Comparison of ENCODE assay signal across 3 cellular contexts in genomic region chr15:89372069-89373033, GRCh38.
TF ChIP-seq lines count a peak whose summit lies in the region.

No MANE protein-coding gene starts in this region.

TF ChIP-seq in A549, 52 proteins besides CTCF, POLR2A, EP300 and RAD21:
- TF ChIP-seq RCOR1 (IDR thresholded peaks at IDR 0.05; ENCODE audit: low read depth, low read length) (no peak), JUNB (IDR thresholded peaks at IDR 0.05) (no peak), TP53 (CRISPR knock-in tag; IDR thresholded peaks at IDR 0.05) (no peak), EHF (CRISPR knock-in tag; IDR thresholded peaks at IDR 0.05) (no peak), ZSCAN20 (CRISPR knock-in tag; IDR thresholded peaks at IDR 0.05) (no peak), REST (IDR thresholded peaks at IDR 0.05) (no peak)
- TF ChIP-seq, protein P1, sequence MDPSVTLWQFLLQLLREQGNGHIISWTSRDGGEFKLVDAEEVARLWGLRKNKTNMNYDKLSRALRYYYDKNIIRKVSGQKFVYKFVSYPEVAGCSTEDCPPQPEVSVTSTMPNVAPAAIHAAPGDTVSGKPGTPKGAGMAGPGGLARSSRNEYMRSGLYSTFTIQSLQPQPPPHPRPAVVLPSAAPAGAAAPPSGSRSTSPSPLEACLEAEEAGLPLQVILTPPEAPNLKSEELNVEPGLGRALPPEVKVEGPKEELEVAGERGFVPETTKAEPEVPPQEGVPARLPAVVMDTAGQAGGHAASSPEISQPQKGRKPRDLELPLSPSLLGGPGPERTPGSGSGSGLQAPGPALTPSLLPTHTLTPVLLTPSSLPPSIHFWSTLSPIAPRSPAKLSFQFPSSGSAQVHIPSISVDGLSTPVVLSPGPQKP (IDR thresholded peaks at IDR 0.05; ENCODE audit: low read depth, low read length): no peak

TF ChIP-seq in HEK293, 187 proteins besides CTCF, POLR2A, EP300 and RAD21:
- no peak for TF ChIP-seq ZNF843 (tag by site-specific recombination; IDR thresholded peaks at IDR 0.05)
- TF ChIP-seq ZNF341 (tag by site-specific recombination; IDR thresholded peaks at IDR 0.05; ENCODE audit: low read depth): peak; percentile 71

TF ChIP-seq in H1, 55 proteins besides CTCF, POLR2A, EP300 and RAD21:
- TF ChIP-seq SIN3A (conservative IDR thresholded peaks at IDR 0.05 in 1 of 2, IDR thresholded peaks at IDR 0.05 in 1 of 2; ENCODE audit: low read depth in 1 of 2, low read length in 2 of 2) (no peak), BACH1 (IDR thresholded peaks at IDR 0.05; ENCODE audit: low read length) (no peak), KDM4A (IDR thresholded peaks at IDR 0.05; ENCODE audit: low read depth, low read length, severe bottlenecking) (no peak), SUZ12 (IDR thresholded peaks at IDR 0.05; ENCODE audit: low read length) (peak; percentile 3), POU5F1 (IDR thresholded peaks at IDR 0.05; ENCODE audit: low read depth, low read length) (no peak), GABPA (IDR thresholded peaks at IDR 0.05; ENCODE audit: borderline replicate concordance, insufficient read depth, low read length) (no peak), CBX8 (IDR thresholded peaks at IDR 0.05; ENCODE audit: borderline replicate concordance, low read depth, low read length) (no peak), RNF2 (IDR thresholded peaks at IDR 0.05; ENCODE audit: borderline replicate concordance, low read depth, low read length, missing control alignments, poor library complexity, severe bottlenecking) (peak; percentile 77), ATF2 (IDR thresholded peaks at IDR 0.05; ENCODE audit: low read length) (no peak), SIRT6 (IDR thresholded peaks at IDR 0.05; ENCODE audit: low read length) (no peak), BRCA1 (IDR thresholded peaks at IDR 0.05; ENCODE audit: low read depth, low read length) (no peak), FOSL1 (IDR thresholded peaks at IDR 0.05; ENCODE audit: insufficient read depth, low read depth, low read length) (no peak), EZH2 (IDR thresholded peaks at IDR 0.05; ENCODE audit: low read depth, low read length, severe bottlenecking) (peak; percentile 83)
- TF ChIP-seq, protein P2, sequence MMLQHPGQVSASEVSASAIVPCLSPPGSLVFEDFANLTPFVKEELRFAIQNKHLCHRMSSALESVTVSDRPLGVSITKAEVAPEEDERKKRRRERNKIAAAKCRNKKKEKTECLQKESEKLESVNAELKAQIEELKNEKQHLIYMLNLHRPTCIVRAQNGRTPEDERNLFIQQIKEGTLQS (IDR thresholded peaks at IDR 0.05; ENCODE audit: insufficient read depth, low read depth, low read length): no peak
